25 cellular contexts compared by ENCODE assay signal in the genomic region with DNA sequence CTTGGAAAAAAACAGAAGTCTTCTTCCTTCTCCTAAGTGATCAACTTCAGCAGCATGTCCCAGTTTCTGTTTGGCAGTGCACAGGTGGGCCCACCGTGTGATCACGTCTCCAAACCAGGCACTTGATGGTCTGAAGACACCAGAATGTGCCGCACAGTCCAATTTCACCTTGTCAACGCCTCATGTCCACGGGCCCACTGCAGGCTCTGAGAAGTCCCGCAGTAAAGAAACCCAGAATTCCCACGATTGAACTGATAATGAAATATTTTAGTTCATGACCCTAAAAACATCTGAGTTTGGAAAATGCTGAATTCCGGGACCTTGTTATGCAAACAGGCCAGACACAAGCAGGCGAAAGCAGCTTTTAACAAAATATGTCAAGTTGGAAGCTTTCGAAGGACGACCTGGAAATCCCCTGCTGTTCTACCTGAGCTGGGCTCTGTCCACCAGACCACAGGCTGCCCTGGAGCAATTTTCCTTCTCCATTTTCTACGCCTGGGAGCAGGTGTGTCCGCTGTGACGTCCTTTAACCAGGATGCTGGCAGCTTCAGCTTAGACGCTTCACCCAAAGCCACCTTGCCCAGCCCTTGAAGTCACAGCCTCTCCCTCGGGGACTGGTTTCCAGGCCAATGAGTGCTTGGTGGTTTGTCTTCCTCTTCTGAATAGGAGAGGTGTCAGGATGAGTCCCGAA.
"Had no signal": no experiment of that assay in that cellular context is flagged by ENCODE, and none has a peak within 500 bp of the region (broad histone marks: within the 10 kb centered on the region; RNA-seq: fewer than 3 reads in every experiment).

No MANE protein-coding gene starts in this region.

- H3K36me3 ChIP-seq: brain microvascular endothelial cell, cardiac muscle cell had no signal

- H3K36me3 Mint-ChIP-seq: activated CD4-positive, alpha-beta memory T cell treated with anti-CD3 and anti-CD28 coated beads for 36 hours; activated naive CD8-positive, alpha-beta T cell had no signal

- H3K9me3 Mint-ChIP-seq: activated CD4-positive, alpha-beta memory T cell treated with anti-CD3 and anti-CD28 coated beads for 36 hours; activated CD4-positive, alpha-beta T cell treated with anti-CD3 and anti-CD28 coated beads, Interleukin-2, amount 10 ng/mL, durations not matched to agents 7 days and 5 days; activated naive CD4-positive, alpha-beta T cell treated with anti-CD3 and anti-CD28 coated beads for 36 hours; activated T-helper 17 cell treated with anti-CD3 and anti-CD28 coated beads, Interleukin-2, amount 50 U/mL, for 72 hours; T-helper 1 cell treated with Interleukin-12 subunit alpha and Interleukin-12 subunit beta and Interleukin-4 antibody, amounts not matched to agents 30 μg/mL and 1 μg/mL, for 36 hours had no signal

- DNase-seq: activated CD4-positive, alpha-beta memory T cell treated with anti-CD3 and anti-CD28 coated beads for 36 hours; activated CD4-positive, alpha-beta T cell treated with anti-CD3 and anti-CD28 coated beads, Interleukin-2, amount 10 ng/mL, durations not matched to agents 7 days and 5 days; activated CD4-positive, CD25-positive, alpha-beta regulatory T cell; activated CD8-positive, alpha-beta memory T cell treated with anti-CD3 and anti-CD28 coated beads for 24 hours; activated gamma-delta T cell; activated naive CD4-positive, alpha-beta T cell treated with anti-CD3 and anti-CD28 coated beads for 36 hours; activated T-cell treated with anti-CD3 and anti-CD28 coated beads for 4 hours; activated T-cell treated with anti-CD3 and anti-CD28 coated beads, Interleukin-2, amount 50 U/mL, for 48 hours; amygdala; brain microvascular endothelial cell; NCI-H1092; NCI-H1436; NCI-H187 treated with DMSO at 0.1 percent for 48 hours; NCI-H2081 treated with DMSO at 0.1 percent for 48 hours; NCI-H2171 treated with DMSO at 0.1 percent for 48 hours; NCI-H226; NCI-H526 treated with DMSO at 0.1 percent for 48 hours; PC-3; SHP77 treated with DMSO at 0.1 percent for 48 hours; T1000 had no signal

- ATAC-seq: activated T-helper 17 cell treated with anti-CD3 and anti-CD28 coated beads, Interleukin-2, amount 50 U/mL, for 72 hours; PC-3 had no signal

- H3K4me3 ChIP-seq: cardiac muscle cell had no signal

- H3K9ac ChIP-seq: KMS-11 had no signal

- H3K27ac Mint-ChIP-seq: activated CD4-positive, alpha-beta memory T cell treated with anti-CD3 and anti-CD28 coated beads for 36 hours; activated CD4-positive, alpha-beta T cell treated with anti-CD3 and anti-CD28 coated beads, Interleukin-2, amount 10 ng/mL, durations not matched to agents 7 days and 5 days; activated naive CD4-positive, alpha-beta T cell treated with anti-CD3 and anti-CD28 coated beads for 36 hours; activated naive CD8-positive, alpha-beta T cell; activated T-helper 17 cell treated with anti-CD3 and anti-CD28 coated beads, Interleukin-2, amount 50 U/mL, for 72 hours; T-helper 1 cell treated with Interleukin-12 subunit alpha and Interleukin-12 subunit beta and Interleukin-4 antibody, amounts not matched to agents 30 μg/mL and 1 μg/mL, for 36 hours had no signal

- H3K4me3 Mint-ChIP-seq: activated CD4-positive, alpha-beta memory T cell treated with anti-CD3 and anti-CD28 coated beads for 36 hours; activated CD4-positive, alpha-beta T cell treated with anti-CD3 and anti-CD28 coated beads, Interleukin-2, amount 10 ng/mL, durations not matched to agents 7 days and 5 days; activated naive CD4-positive, alpha-beta T cell treated with anti-CD3 and anti-CD28 coated beads for 36 hours; activated naive CD8-positive, alpha-beta T cell; activated T-helper 17 cell treated with anti-CD3 and anti-CD28 coated beads, Interleukin-2, amount 50 U/mL, for 72 hours; T-helper 1 cell treated with Interleukin-12 subunit alpha and Interleukin-12 subunit beta and Interleukin-4 antibody, amounts not matched to agents 30 μg/mL and 1 μg/mL, for 36 hours had no signal

- H3K27me3 ChIP-seq: brain microvascular endothelial cell, cardiac muscle cell had no signal

- H3K4me1 Mint-ChIP-seq: activated T-helper 17 cell treated with anti-CD3 and anti-CD28 coated beads, Interleukin-2, amount 50 U/mL, for 72 hours had no signal

- H3K4me2 ChIP-seq: KMS-11 had no signal

- H3K27ac ChIP-seq: brain microvascular endothelial cell, cardiac muscle cell, KMS-11 had no signal

- H3K27me3 Mint-ChIP-seq: activated CD4-positive, alpha-beta memory T cell treated with anti-CD3 and anti-CD28 coated beads for 36 hours; activated CD4-positive, alpha-beta T cell treated with anti-CD3 and anti-CD28 coated beads, Interleukin-2, amount 10 ng/mL, durations not matched to agents 7 days and 5 days; activated naive CD8-positive, alpha-beta T cell; activated T-helper 17 cell treated with anti-CD3 and anti-CD28 coated beads, Interleukin-2, amount 50 U/mL, for 72 hours had no signal
